In the genomic region with DNA sequence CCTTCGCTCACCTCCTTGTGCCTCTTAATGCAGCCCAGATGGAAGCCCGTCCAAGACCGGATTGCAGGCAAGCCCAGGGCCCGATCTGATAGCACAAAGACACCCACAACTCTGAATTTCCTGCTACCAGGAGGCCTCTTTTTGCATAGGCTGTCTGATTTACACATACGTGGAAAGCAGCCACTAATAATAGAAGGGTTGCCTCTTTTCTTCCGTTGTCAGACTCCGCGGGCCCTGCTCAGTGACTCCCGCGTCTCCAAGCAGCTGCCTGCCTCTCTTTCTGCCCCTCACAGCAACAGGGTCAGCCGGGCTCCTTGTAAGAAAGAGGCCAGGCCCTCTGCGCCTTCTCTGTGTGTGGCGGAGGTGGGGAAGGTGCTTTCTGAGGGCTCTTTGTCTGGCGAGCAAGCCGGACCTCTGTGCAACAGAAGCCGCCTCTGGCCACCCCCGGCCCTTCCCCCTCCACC, we compare ENCODE assay signal across 8 cellular contexts. TPM values are rescaled to one million over a fixed set of nuclear protein-coding genes. Genes with fewer than 3 reads are reported as not detected.
DNase-seq lines count a peak whose midpoint lies in the region; ATAC-seq, FAIRE-seq and TF ChIP-seq lines count a peak whose summit lies in the region.

No MANE protein-coding gene starts in this region.

- DNase-seq in COLO829 (ENCODE audit: low spot score) (peak; percentile 20), mesothelial cell of epicardium (ENCODE audit: low spot score in 2 of 2, unreplicated experiment in 2 of 2) (no peak), frontal cortex (ENCODE audit: low spot score in 2 of 2) (no peak), NCI-H1436 treated with DMSO at 0.1 percent for 48 hours (lab: John Stamatoyannopoulos, UW) (no peak), NCI-H1694 treated with DMSO at 0.1 percent for 48 hours (lab: John Stamatoyannopoulos, UW) (no peak)
- DNase-seq in activated T-cell treated with anti-CD3 and anti-CD28 coated beads, Interleukin-2, amount 50 U/mL, for 72 hours: peak; percentile 41 to 51

- H3K27me3 Mint-ChIP-seq in activated T-cell treated with anti-CD3 and anti-CD28 coated beads, Interleukin-2, amount 50 U/mL, for 72 hours (ENCODE audit: low read depth): no peaks in the 10 kb centered on the region
- peaks cover 10% of the 10 kb centered on the region for H3K27me3 Mint-ChIP-seq in mesothelial cell of epicardium (ENCODE audit: low read depth)

- peak overlapping the region; percentile 86 to 96 for H3K4me3 Mint-ChIP-seq in activated T-cell treated with anti-CD3 and anti-CD28 coated beads, Interleukin-2, amount 50 U/mL, for 72 hours
- no peak overlapping the region for H3K4me3 Mint-ChIP-seq in mesothelial cell of epicardium

- ATAC-seq in GM19455 (IDR thresholded peaks at IDR 0.05; ENCODE audit: unreplicated experiment): peak; percentile 65
- peak; percentile 50 for ATAC-seq in HG03460 (IDR thresholded peaks at IDR 0.05; ENCODE audit: unreplicated experiment)
- ATAC-seq in activated T-cell treated with anti-CD3 and anti-CD28 coated beads, Interleukin-2, amount 50 U/mL, for 72 hours (replicated peaks in 1 of 2): peak; percentile 52 to 54

- no peaks in the 10 kb centered on the region for H3K9me3 Mint-ChIP-seq in activated T-cell treated with anti-CD3 and anti-CD28 coated beads, Interleukin-2, amount 50 U/mL, for 72 hours
- H3K9me3 Mint-ChIP-seq in mesothelial cell of epicardium: no peaks in the 10 kb centered on the region

- peak overlapping the region; percentile 100 for H3K27ac Mint-ChIP-seq in activated T-cell treated with anti-CD3 and anti-CD28 coated beads, Interleukin-2, amount 50 U/mL, for 72 hours
- H3K27ac Mint-ChIP-seq in mesothelial cell of epicardium: peak overlapping the region; percentile 92

- peaks cover 98% of the 10 kb centered on the region for H3K4me1 Mint-ChIP-seq in activated T-cell treated with anti-CD3 and anti-CD28 coated beads, Interleukin-2, amount 50 U/mL, for 72 hours (ENCODE audit: low read depth)
- H3K4me1 Mint-ChIP-seq in mesothelial cell of epicardium: peaks cover 33% of the 10 kb centered on the region

- TF ChIP-seq CTCF in mesothelial cell of epicardium (IDR thresholded peaks at IDR 0.05; ENCODE audit: unreplicated experiment): no peak

- H3K36me3 Mint-ChIP-seq in activated T-cell treated with anti-CD3 and anti-CD28 coated beads, Interleukin-2, amount 50 U/mL, for 72 hours (ENCODE audit: insufficient read depth in 2 of 2): peaks cover 0 to 1% of the 10 kb centered on the region in 2 donors
- no peaks in the 10 kb centered on the region for H3K36me3 Mint-ChIP-seq in mesothelial cell of epicardium

- no peak for FAIRE-seq in frontal cortex (lab: Jason Lieb, UNC)

RNA-seq across cellular contexts. Expression of a gene that starts 26.7 kb away (rescaled TPM):
- total RNA-seq in activated T-cell treated with anti-CD3 and anti-CD28 coated beads, Interleukin-2, amount 50 U/mL, for 72 hours: 10 to 100 TPM; 48.6 to 58.5 TPM
- 4.5 to 5.8 TPM (median 5.3 TPM) in 3 replicates for total RNA-seq in mesothelial cell of epicardium
- total RNA-seq in frontal cortex: 3.7 TPM

Comparison
In these comparisons a context has a peak if more than half of its experiments do, and no peak if none do; other contexts are left out.
1. DNase-seq: peak in COLO829 (single experiment) and activated T-cell treated with anti-CD3 and anti-CD28 coated beads, Interleukin-2, amount 50 U/mL, for 72 hours (2 of 2); none in mesothelial cell of epicardium (0 of 2), frontal cortex (0 of 2), NCI-H1436 treated with DMSO at 0.1 percent for 48 hours (single experiment) and NCI-H1694 treated with DMSO at 0.1 percent for 48 hours (single experiment).
2. Peak in every context shown above with its lines, with median percentiles within 50 percentile points of each other: ATAC-seq.